Comparison of ENCODE assay signal across 10 cellular contexts in genomic region chr17:42723636-42724035, GRCh38. TPM values are rescaled to one million over a fixed set of nuclear protein-coding genes. Genes with fewer than 3 reads are reported as not detected.
"Had no signal": no experiment of that assay in that cellular context is flagged by ENCODE, and none has a peak within 500 bp of the region (broad histone marks: within the 10 kb centered on the region; RNA-seq: fewer than 3 reads in every experiment).

No MANE protein-coding gene starts in this region.

- H2AFZ ChIP-seq: GM23248 had no signal

- H3K27ac ChIP-seq: GM23248 had no signal

- H3K9ac ChIP-seq: GM23248 had no signal

- H3K4me1 ChIP-seq: HAP-1 had no signal

- H3K4me3 ChIP-seq: GM23248, HAP-1, K562 had no signal

- H3K9me3 ChIP-seq: HAP-1 had no signal

- ATAC-seq: HCT116, K562 had no signal

- DNase-seq: GM23248, GOT3, H7, HFFc6, IMR-90 had no signal

RNA-seq across cellular contexts. Expression of gene RAMP2, which starts 37.4 kb away (rescaled TPM):
- total RNA-seq: H4, HT-29, K562 had no signal
- polyA plus RNA-seq: K562 had no signal

RNA-seq across cellular contexts. Expression of gene CCR10, which starts 42.0 kb away (rescaled TPM):
- total RNA-seq: HT-29 had no signal
